In the genomic region with DNA sequence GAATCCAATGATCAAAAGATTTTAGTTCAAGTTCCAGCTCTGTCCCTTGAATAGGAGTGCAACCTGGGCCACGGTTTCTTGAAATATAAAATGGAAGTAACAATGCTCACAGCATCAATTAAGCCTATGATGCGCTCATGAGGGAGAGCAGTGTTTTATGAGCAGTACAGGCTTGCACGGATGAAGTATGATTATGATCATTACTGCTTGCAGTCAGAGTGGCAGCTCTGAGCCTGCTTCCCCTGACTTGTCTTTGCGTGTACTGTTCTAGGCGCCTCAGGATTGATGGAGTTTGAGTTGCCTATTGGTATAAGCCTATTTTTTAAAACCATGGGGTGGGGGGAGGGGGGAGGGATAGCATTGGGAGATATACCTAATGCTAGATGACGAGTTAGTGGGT, we compare ENCODE assay signal across 1 cellular context.
TF ChIP-seq lines count a peak whose summit lies in the region.

No MANE protein-coding gene starts in this region.

TF ChIP-seq in WTC11, 78 proteins besides CTCF, POLR2A, EP300 and RAD21 (continued from another document):
- TF ChIP-seq, protein P1, sequence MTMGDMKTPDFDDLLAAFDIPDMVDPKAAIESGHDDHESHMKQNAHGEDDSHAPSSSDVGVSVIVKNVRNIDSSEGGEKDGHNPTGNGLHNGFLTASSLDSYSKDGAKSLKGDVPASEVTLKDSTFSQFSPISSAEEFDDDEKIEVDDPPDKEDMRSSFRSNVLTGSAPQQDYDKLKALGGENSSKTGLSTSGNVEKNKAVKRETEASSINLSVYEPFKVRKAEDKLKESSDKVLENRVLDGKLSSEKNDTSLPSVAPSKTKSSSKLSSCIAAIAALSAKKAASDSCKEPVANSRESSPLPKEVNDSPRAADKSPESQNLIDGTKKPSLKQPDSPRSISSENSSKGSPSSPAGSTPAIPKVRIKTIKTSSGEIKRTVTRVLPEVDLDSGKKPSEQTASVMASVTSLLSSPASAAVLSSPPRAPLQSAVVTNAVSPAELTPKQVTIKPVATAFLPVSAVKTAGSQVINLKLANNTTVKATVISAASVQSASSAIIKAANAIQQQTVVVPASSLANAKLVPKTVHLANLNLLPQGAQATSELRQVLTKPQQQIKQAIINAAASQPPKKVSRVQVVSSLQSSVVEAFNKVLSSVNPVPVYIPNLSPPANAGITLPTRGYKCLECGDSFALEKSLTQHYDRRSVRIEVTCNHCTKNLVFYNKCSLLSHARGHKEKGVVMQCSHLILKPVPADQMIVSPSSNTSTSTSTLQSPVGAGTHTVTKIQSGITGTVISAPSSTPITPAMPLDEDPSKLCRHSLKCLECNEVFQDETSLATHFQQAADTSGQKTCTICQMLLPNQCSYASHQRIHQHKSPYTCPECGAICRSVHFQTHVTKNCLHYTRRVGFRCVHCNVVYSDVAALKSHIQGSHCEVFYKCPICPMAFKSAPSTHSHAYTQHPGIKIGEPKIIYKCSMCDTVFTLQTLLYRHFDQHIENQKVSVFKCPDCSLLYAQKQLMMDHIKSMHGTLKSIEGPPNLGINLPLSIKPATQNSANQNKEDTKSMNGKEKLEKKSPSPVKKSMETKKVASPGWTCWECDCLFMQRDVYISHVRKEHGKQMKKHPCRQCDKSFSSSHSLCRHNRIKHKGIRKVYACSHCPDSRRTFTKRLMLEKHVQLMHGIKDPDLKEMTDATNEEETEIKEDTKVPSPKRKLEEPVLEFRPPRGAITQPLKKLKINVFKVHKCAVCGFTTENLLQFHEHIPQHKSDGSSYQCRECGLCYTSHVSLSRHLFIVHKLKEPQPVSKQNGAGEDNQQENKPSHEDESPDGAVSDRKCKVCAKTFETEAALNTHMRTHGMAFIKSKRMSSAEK (CRISPR knock-in tag; IDR thresholded peaks at IDR 0.05; ENCODE audit: borderline replicate concordance), result no peak
- no peak for TF ChIP-seq ZNF396 (CRISPR knock-in tag; IDR thresholded peaks at IDR 0.05; ENCODE audit: borderline replicate concordance)
- TF ChIP-seq ETV6 (CRISPR knock-in tag; IDR thresholded peaks at IDR 0.05), result no peak
- TF ChIP-seq, protein P2, sequence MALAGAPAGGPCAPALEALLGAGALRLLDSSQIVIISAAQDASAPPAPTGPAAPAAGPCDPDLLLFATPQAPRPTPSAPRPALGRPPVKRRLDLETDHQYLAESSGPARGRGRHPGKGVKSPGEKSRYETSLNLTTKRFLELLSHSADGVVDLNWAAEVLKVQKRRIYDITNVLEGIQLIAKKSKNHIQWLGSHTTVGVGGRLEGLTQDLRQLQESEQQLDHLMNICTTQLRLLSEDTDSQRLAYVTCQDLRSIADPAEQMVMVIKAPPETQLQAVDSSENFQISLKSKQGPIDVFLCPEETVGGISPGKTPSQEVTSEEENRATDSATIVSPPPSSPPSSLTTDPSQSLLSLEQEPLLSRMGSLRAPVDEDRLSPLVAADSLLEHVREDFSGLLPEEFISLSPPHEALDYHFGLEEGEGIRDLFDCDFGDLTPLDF (CRISPR knock-in tag; IDR thresholded peaks at IDR 0.05), result no peak
- TF ChIP-seq, protein P3, sequence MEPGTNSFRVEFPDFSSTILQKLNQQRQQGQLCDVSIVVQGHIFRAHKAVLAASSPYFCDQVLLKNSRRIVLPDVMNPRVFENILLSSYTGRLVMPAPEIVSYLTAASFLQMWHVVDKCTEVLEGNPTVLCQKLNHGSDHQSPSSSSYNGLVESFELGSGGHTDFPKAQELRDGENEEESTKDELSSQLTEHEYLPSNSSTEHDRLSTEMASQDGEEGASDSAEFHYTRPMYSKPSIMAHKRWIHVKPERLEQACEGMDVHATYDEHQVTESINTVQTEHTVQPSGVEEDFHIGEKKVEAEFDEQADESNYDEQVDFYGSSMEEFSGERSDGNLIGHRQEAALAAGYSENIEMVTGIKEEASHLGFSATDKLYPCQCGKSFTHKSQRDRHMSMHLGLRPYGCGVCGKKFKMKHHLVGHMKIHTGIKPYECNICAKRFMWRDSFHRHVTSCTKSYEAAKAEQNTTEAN (CRISPR knock-in tag; IDR thresholded peaks at IDR 0.05), result no peak
- TF ChIP-seq, protein P4, sequence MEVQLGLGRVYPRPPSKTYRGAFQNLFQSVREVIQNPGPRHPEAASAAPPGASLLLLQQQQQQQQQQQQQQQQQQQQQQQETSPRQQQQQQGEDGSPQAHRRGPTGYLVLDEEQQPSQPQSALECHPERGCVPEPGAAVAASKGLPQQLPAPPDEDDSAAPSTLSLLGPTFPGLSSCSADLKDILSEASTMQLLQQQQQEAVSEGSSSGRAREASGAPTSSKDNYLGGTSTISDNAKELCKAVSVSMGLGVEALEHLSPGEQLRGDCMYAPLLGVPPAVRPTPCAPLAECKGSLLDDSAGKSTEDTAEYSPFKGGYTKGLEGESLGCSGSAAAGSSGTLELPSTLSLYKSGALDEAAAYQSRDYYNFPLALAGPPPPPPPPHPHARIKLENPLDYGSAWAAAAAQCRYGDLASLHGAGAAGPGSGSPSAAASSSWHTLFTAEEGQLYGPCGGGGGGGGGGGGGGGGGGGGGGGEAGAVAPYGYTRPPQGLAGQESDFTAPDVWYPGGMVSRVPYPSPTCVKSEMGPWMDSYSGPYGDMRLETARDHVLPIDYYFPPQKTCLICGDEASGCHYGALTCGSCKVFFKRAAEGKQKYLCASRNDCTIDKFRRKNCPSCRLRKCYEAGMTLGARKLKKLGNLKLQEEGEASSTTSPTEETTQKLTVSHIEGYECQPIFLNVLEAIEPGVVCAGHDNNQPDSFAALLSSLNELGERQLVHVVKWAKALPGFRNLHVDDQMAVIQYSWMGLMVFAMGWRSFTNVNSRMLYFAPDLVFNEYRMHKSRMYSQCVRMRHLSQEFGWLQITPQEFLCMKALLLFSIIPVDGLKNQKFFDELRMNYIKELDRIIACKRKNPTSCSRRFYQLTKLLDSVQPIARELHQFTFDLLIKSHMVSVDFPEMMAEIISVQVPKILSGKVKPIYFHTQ (CRISPR knock-in tag; IDR thresholded peaks at IDR 0.05), result no peak
